In genomic region chr19:55248704-55249103, GRCh38 we compare ENCODE assay signal across 14 cellular contexts. TPM values are rescaled to one million over a fixed set of nuclear protein-coding genes. Genes with fewer than 3 reads are reported as not detected.
A peak's percentile ranks its signal among the peaks of the same experiment; 100 is the strongest.
DNase-seq lines count a peak whose midpoint lies in the region; ATAC-seq and TF ChIP-seq lines count a peak whose summit lies in the region.
"Had no signal": no experiment of that assay in that cellular context is flagged by ENCODE, and none has a peak within 500 bp of the region (broad histone marks: within the 10 kb centered on the region; RNA-seq: fewer than 3 reads in every experiment).

No MANE protein-coding gene starts in this region.

- H3K4me3 Mint-ChIP-seq in CD14-positive monocyte (no peak overlapping the region), natural killer cell (peak overlapping the region; percentile 13)
- H3K4me3 Mint-ChIP-seq in activated naive CD8-positive, alpha-beta T cell, result peak overlapping the region; percentile 41

- TF ChIP-seq CTCF in CD14-positive monocyte (IDR thresholded peaks at IDR 0.05) (no peak), GM20000 (IDR thresholded peaks at IDR 0.05; ENCODE audit: extremely low read depth, missing control alignments) (no peak), natural killer cell (IDR thresholded peaks at IDR 0.05) (no peak)

- peaks cover 0 to 2% (median 0%) of the 10 kb centered on the region in 3 donors for H3K27me3 Mint-ChIP-seq in CD14-positive monocyte (ENCODE audit: low read depth in 3 of 3)
- no peaks in the 10 kb centered on the region for H3K27me3 Mint-ChIP-seq in activated naive CD8-positive, alpha-beta T cell
- no peaks in the 10 kb centered on the region for H3K27me3 Mint-ChIP-seq in natural killer cell (ENCODE audit: low read depth in 2 of 2)

- H3K4me1 Mint-ChIP-seq in CD14-positive monocyte (peaks cover 52% of the 10 kb centered on the region), natural killer cell (peaks cover 38 to 51% of the 10 kb centered on the region in 2 donors)
- peaks cover 47% of the 10 kb centered on the region for H3K4me1 Mint-ChIP-seq in activated naive CD8-positive, alpha-beta T cell (ENCODE audit: low read depth)

- ATAC-seq in natural killer cell (no peak), HG03280 (IDR thresholded peaks at IDR 0.05; ENCODE audit: unreplicated experiment) (no peak)
- ATAC-seq: gastroesophageal sphincter had no signal

- H3K27ac Mint-ChIP-seq in CD14-positive monocyte (peak overlapping the region; percentile 32 to 87 (median 64)), natural killer cell (peak overlapping the region; percentile 67 to 69)
- peak overlapping the region; percentile 47 for H3K27ac Mint-ChIP-seq in activated naive CD8-positive, alpha-beta T cell

- DNase-seq in CD14-positive monocyte (ENCODE audit: low spot score) (peak; percentile 24), GM20000 (ENCODE audit: low spot score) (peak; percentile 16), natural killer cell (no peak), HT-29 (ENCODE audit: low spot score) (no peak)
- DNase-seq in NK-92 treated with Interleukin-12 subunit alpha and Interleukin-12 subunit beta, amount 100 ng/mL, for 24 hours (lab: John Stamatoyannopoulos, UW), result no peak
- DNase-seq: BE2C, cerebellar nuclear complex, GOT3, NCI-H2081 treated with DMSO at 0.1 percent for 48 hours, NCI-H526 treated with DMSO at 0.1 percent for 48 hours, uterus had no signal

- intact Hi-C loops in CD14-positive monocyte (cut with micrococcal nuclease) (no loop called here), natural killer cell (cut with micrococcal nuclease) (no loop called here)

- H3K9me3 Mint-ChIP-seq in CD14-positive monocyte, result peaks cover 0 to 2% (median 0%) of the 10 kb centered on the region in 7 donors
- H3K9me3 Mint-ChIP-seq in activated naive CD8-positive, alpha-beta T cell (ENCODE audit: low read depth), result no peaks in the 10 kb centered on the region
- H3K9me3 Mint-ChIP-seq in natural killer cell, result no peaks in the 10 kb centered on the region

- H3K36me3 Mint-ChIP-seq in CD14-positive monocyte (peaks cover 39 to 66% of the 10 kb centered on the region in 2 donors), natural killer cell (no peaks in the 10 kb centered on the region)
- H3K36me3 Mint-ChIP-seq in activated naive CD8-positive, alpha-beta T cell, result peaks cover 4% of the 10 kb centered on the region

RNA-seq across cellular contexts. Expression of gene PPP6R1, which starts 10.1 kb away (rescaled TPM):
- polyA plus RNA-seq in CD14-positive monocyte, result 10 to 100 TPM; 16.9 to 22.0 TPM
- 100 to 1,000 TPM; 252 to 275 (median 260) TPM for total RNA-seq in natural killer cell
- total RNA-seq in HT-29 (2014; rRNA removed; shearing (Covaris generic)), result 111 and 131 TPM in 2 replicates

RNA-seq across cellular contexts. Expression of gene TMEM86B, which starts 20.1 kb away (rescaled TPM):
- under 1 TPM; 0.16 to 0.38 TPM for polyA plus RNA-seq in CD14-positive monocyte
- total RNA-seq in natural killer cell, result 10 to 100 TPM; 12.6 to 14.7 (median 14.6) TPM
- total RNA-seq in HT-29 (2014; rRNA removed; shearing (Covaris generic)), result 9.9 and 10.6 TPM in 2 replicates

RNA-seq across cellular contexts. Expression of gene HSPBP1, which starts 31.2 kb away (rescaled TPM):
- polyA plus RNA-seq in CD14-positive monocyte, result 10 to 100 TPM; 15.3 to 17.0 TPM
- total RNA-seq in natural killer cell, result 10 to 100 TPM; 17.1 to 19.5 (median 18.5) TPM
- 173 and 177 TPM in 2 replicates for total RNA-seq in HT-29 (2014; rRNA removed; shearing (Covaris generic))

RNA-seq across cellular contexts. Expression of gene BRSK1, which starts 35.1 kb away (rescaled TPM):
- polyA plus RNA-seq in CD14-positive monocyte, result not detected
- total RNA-seq in natural killer cell, result 1 to 10 TPM; 6.0 to 9.8 (median 6.5) TPM
- total RNA-seq in HT-29 (2014; rRNA removed; shearing (Covaris generic)), result 0.37 and 1.9 TPM in 2 replicates

RNA-seq across cellular contexts. Expression of gene PTPRH, which starts 39.4 kb away (rescaled TPM):
- polyA plus RNA-seq in CD14-positive monocyte, result under 1 TPM in 1 of 2 donors, not detected in 1; 0.08 TPM
- total RNA-seq in natural killer cell, result under 1 TPM in 1 of 3 donors, not detected in 2; 0.45 TPM
- total RNA-seq in HT-29 (2014; rRNA removed; shearing (Covaris generic)), result 87.1 and 103 TPM in 2 replicates

Comparison
In these comparisons a context has a peak if more than half of its experiments do, and no peak if none do; other contexts are left out.
1. DNase-seq: peak in CD14-positive monocyte (single experiment) and GM20000 (single experiment); none in natural killer cell (single experiment), HT-29 (single experiment) and NK-92 treated with Interleukin-12 subunit alpha and Interleukin-12 subunit beta, amount 100 ng/mL, for 24 hours (single experiment).
2. H3K4me3 Mint-ChIP-seq: peak in activated naive CD8-positive, alpha-beta T cell (single experiment) and natural killer cell (single experiment); none in CD14-positive monocyte (0 of 2).
3. Peak in every context shown above with its lines, with median percentiles within 50 percentile points of each other: H3K27ac Mint-ChIP-seq.